Comparison of ENCODE assay signal across 18 cellular contexts in the genomic region with DNA sequence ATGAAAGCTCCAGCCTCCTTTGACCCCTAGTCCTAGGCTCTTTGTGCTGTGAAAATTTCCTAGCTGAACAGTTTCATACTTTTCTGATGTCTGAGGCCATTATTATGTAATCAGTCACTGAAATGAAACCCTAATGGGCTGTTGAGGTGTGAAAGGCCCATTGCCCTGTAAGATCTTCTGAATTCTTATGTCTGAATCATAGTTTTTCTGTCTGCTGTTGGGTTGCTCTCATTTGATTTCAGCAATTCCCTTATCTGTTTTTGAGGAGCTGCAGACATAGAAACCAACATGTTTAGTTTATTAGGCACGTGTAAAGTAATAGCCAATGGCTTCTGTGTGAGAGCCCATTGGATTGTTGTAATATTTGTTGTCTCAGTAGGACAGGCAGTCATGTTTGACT.
"Had no signal": no experiment of that assay in that cellular context is flagged by ENCODE, and none has a peak within 500 bp of the region (broad histone marks: within the 10 kb centered on the region; RNA-seq: fewer than 3 reads in every experiment).

No MANE protein-coding gene starts in this region.

- H3K36me3 ChIP-seq: colonic mucosa, left lung, pancreas, stomach had no signal

- H3K9me3 ChIP-seq: colonic mucosa, mucosa of descending colon, pancreas, stomach had no signal

- H3K4me3 ChIP-seq: colonic mucosa, left lung, mucosa of descending colon, pancreas, stomach had no signal

- H3K27ac ChIP-seq: colonic mucosa, left lung, pancreas, stomach had no signal

- H3K4me1 ChIP-seq: colonic mucosa, left lung, pancreas, stomach had no signal

- H3K27me3 ChIP-seq: colonic mucosa, left lung, pancreas, stomach had no signal

- DNase-seq: activated B cell treated with CpG ODN at 0.5 μM for 24 hours; activated CD4-positive, alpha-beta memory T cell treated with anti-CD3 and anti-CD28 coated beads for 36 hours; activated CD4-positive, alpha-beta T cell treated with anti-CD3 and anti-CD28 coated beads for 4 hours; activated gamma-delta T cell treated with Interleukin-2 at 50 U/mL for 16 hours; activated T-cell treated with anti-CD3 and anti-CD28 coated beads for 4 hours; amniotic stem cell; central memory CD4-positive, alpha-beta T cell; colonic mucosa; erythroblast; foreskin melanocyte; hypothalamus; left lung; mucosa of descending colon; naive thymus-derived CD4-positive, alpha-beta T cell; pancreas; stimulated activated CD4-positive, alpha-beta T cell treated with anti-CD3 and anti-CD28 coated beads, Interleukin-4, amount 100 ng/mL, for 1 hour; stomach had no signal

- ATAC-seq: activated naive CD4-positive, alpha-beta T cell treated with anti-CD3 and anti-CD28 coated beads, Interleukin-2, amount 50 U/mL, for 72 hours; left lung; mucosa of descending colon; naive thymus-derived CD4-positive, alpha-beta T cell had no signal
